In the genomic region with DNA sequence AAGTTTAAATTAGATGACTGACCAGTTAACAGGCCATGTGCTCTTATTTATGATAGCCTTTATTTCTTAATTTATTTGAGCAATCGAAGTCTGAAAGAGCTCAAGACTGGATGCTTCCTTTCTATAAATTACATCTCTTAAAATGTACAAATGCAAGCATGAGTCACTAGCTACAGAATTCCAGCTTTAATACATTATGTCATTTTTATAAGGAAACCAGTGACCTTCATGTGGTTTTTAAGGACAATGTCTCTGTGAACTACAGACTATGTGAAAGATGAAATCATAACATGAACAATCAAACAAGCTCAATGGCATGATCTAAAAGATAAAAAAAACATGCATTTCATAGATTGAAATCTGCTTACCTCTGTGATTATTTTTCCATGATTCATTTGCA, we compare ENCODE assay signal across 30 cellular contexts. TPM values are rescaled to one million over a fixed set of nuclear protein-coding genes. Genes with fewer than 3 reads are reported as not detected.
"Had no signal": no experiment of that assay in that cellular context is flagged by ENCODE, and none has a peak within 500 bp of the region (broad histone marks: within the 10 kb centered on the region; RNA-seq: fewer than 3 reads in every experiment).

No MANE protein-coding gene starts in this region.

- H3K4me3 ChIP-seq: body of pancreas, cardiac muscle cell, heart right ventricle, left ventricle myocardium inferior, stomach, transverse colon, uterus had no signal

- H3K27ac Mint-ChIP-seq: activated CD4-positive, alpha-beta memory T cell treated with anti-CD3 and anti-CD28 coated beads for 36 hours; activated naive CD8-positive, alpha-beta T cell treated with anti-CD3 and anti-CD28 coated beads, Interleukin-2, amount 50 U/mL, for 24 hours; activated T-cell treated with anti-CD3 and anti-CD28 coated beads, Interleukin-2, amount 50 U/mL, for 72 hours; mesothelial cell of epicardium; natural killer cell; stimulated activated memory B cell treated with anti-CD40 and anti-IgM and Interleukin-4, amounts not matched to agents 10 μg/mL and 1 μg/mL and 100 μg/mL, for 72 hours had no signal

- DNase-seq: activated CD4-positive, alpha-beta memory T cell treated with anti-CD3 and anti-CD28 coated beads for 36 hours; activated CD4-positive, alpha-beta T cell treated with anti-CD3 and anti-CD28 coated beads for 4 hours; activated CD4-positive, CD25-positive, alpha-beta regulatory T cell; activated effector memory CD4-positive, alpha-beta T cell treated with anti-CD3 and anti-CD28 coated beads, Interleukin-2, amount 50 U/mL, for 16 hours; activated naive CD4-positive, alpha-beta T cell treated with anti-CD3 and anti-CD28 coated beads, Interleukin-2, amount 50 U/mL, for 16 hours; activated naive CD8-positive, alpha-beta T cell treated with anti-CD3 and anti-CD28 coated beads, Interleukin-2, amount 50 U/mL, for 24 hours; activated T-cell treated with anti-CD3 and anti-CD28 coated beads, Interleukin-2, amount 50 U/mL, for 72 hours; body of pancreas; effector CD4-positive, alpha-beta T cell; erythroblast; foreskin fibroblast; heart right ventricle; kidney glomerular epithelial cell; left ventricle myocardium inferior; natural killer cell; small intestine; stimulated activated CD4-positive, alpha-beta T cell treated with anti-CD3 and anti-CD28 coated beads, Interleukin-15, amount 100 ng/mL, for 24 hours; stomach; transverse colon; uterus had no signal

- H3K4me1 Mint-ChIP-seq: activated naive CD8-positive, alpha-beta T cell treated with anti-CD3 and anti-CD28 coated beads, Interleukin-2, amount 50 U/mL, for 24 hours; mesothelial cell of epicardium; natural killer cell; stimulated activated memory B cell treated with anti-CD40 and anti-IgM and Interleukin-4, amounts not matched to agents 10 μg/mL and 1 μg/mL and 100 μg/mL, for 72 hours had no signal

- H3K4me1 ChIP-seq: body of pancreas, heart right ventricle, left ventricle myocardium inferior, stomach, transverse colon, uterus had no signal

- H3K36me3 Mint-ChIP-seq: activated CD4-positive, alpha-beta memory T cell treated with anti-CD3 and anti-CD28 coated beads for 36 hours; mesothelial cell of epicardium; natural killer cell; stimulated activated memory B cell treated with anti-CD40 and anti-IgM and Interleukin-4, amounts not matched to agents 10 μg/mL and 1 μg/mL and 100 μg/mL, for 72 hours had no signal

- H3K27me3 ChIP-seq: body of pancreas, cardiac muscle cell, transverse colon had no signal

- H3K27ac ChIP-seq: body of pancreas, cardiac muscle cell, heart right ventricle, left ventricle myocardium inferior, stomach, transverse colon, uterus had no signal

- H3K9me3 Mint-ChIP-seq: activated CD4-positive, alpha-beta memory T cell treated with anti-CD3 and anti-CD28 coated beads for 36 hours; activated naive CD8-positive, alpha-beta T cell treated with anti-CD3 and anti-CD28 coated beads, Interleukin-2, amount 50 U/mL, for 24 hours; activated T-cell treated with anti-CD3 and anti-CD28 coated beads, Interleukin-2, amount 50 U/mL, for 72 hours; mesothelial cell of epicardium; natural killer cell; stimulated activated memory B cell treated with anti-CD40 and anti-IgM and Interleukin-4, amounts not matched to agents 10 μg/mL and 1 μg/mL and 100 μg/mL, for 72 hours had no signal

- ATAC-seq: activated naive CD8-positive, alpha-beta T cell treated with anti-CD3 and anti-CD28 coated beads, Interleukin-2, amount 50 U/mL, for 24 hours; activated T-cell treated with anti-CD3 and anti-CD28 coated beads, Interleukin-2, amount 50 U/mL, for 72 hours; body of pancreas; heart right ventricle; natural killer cell; sciatic nerve; stimulated activated memory B cell treated with anti-CD40 and anti-IgM and Interleukin-4, amounts not matched to agents 10 μg/mL and 1 μg/mL and 100 μg/mL, for 72 hours had no signal

- H3K4me3 Mint-ChIP-seq: activated CD4-positive, alpha-beta memory T cell treated with anti-CD3 and anti-CD28 coated beads for 36 hours; activated naive CD8-positive, alpha-beta T cell treated with anti-CD3 and anti-CD28 coated beads, Interleukin-2, amount 50 U/mL, for 24 hours; activated T-cell treated with anti-CD3 and anti-CD28 coated beads, Interleukin-2, amount 50 U/mL, for 72 hours; mesothelial cell of epicardium; natural killer cell; stimulated activated memory B cell treated with anti-CD40 and anti-IgM and Interleukin-4, amounts not matched to agents 10 μg/mL and 1 μg/mL and 100 μg/mL, for 72 hours had no signal

- H3K36me3 ChIP-seq: cardiac muscle cell, heart right ventricle, left ventricle myocardium inferior, stomach, transverse colon, uterus had no signal

- H3K9me3 ChIP-seq: body of pancreas, heart right ventricle, left ventricle myocardium inferior, stomach, transverse colon, uterus had no signal

- H3K27me3 Mint-ChIP-seq: activated CD4-positive, alpha-beta memory T cell treated with anti-CD3 and anti-CD28 coated beads for 36 hours; activated naive CD8-positive, alpha-beta T cell treated with anti-CD3 and anti-CD28 coated beads, Interleukin-2, amount 50 U/mL, for 24 hours; stimulated activated memory B cell treated with anti-CD40 and anti-IgM and Interleukin-4, amounts not matched to agents 10 μg/mL and 1 μg/mL and 100 μg/mL, for 72 hours had no signal

RNA-seq across cellular contexts. Expression of a gene that starts 15.4 kb away (rescaled TPM):
- total RNA-seq: activated CD4-positive, alpha-beta memory T cell treated with anti-CD3 and anti-CD28 coated beads for 36 hours; activated T-cell treated with anti-CD3 and anti-CD28 coated beads, Interleukin-2, amount 50 U/mL, for 72 hours; body of pancreas; chondrocyte; fibroblast of lung; heart right ventricle; left ventricle myocardium inferior; lung microvascular endothelial cell; natural killer cell; osteoblast; posterior vena cava; renal cortical epithelial cell; stomach; transverse colon had no signal
- polyA plus RNA-seq: cardiac muscle cell, fibroblast of lung, heart right ventricle, small intestine, stomach had no signal
